In genomic region chr1:212722270-212722945, GRCh38 we compare ENCODE assay signal across 1 cellular context.
TF ChIP-seq lines count a peak whose summit lies in the region.

No MANE protein-coding gene starts in this region.

TF ChIP-seq in GM23338, 12 proteins besides CTCF, POLR2A, EP300 and RAD21 (continued from another document):
- TF ChIP-seq, protein P1, sequence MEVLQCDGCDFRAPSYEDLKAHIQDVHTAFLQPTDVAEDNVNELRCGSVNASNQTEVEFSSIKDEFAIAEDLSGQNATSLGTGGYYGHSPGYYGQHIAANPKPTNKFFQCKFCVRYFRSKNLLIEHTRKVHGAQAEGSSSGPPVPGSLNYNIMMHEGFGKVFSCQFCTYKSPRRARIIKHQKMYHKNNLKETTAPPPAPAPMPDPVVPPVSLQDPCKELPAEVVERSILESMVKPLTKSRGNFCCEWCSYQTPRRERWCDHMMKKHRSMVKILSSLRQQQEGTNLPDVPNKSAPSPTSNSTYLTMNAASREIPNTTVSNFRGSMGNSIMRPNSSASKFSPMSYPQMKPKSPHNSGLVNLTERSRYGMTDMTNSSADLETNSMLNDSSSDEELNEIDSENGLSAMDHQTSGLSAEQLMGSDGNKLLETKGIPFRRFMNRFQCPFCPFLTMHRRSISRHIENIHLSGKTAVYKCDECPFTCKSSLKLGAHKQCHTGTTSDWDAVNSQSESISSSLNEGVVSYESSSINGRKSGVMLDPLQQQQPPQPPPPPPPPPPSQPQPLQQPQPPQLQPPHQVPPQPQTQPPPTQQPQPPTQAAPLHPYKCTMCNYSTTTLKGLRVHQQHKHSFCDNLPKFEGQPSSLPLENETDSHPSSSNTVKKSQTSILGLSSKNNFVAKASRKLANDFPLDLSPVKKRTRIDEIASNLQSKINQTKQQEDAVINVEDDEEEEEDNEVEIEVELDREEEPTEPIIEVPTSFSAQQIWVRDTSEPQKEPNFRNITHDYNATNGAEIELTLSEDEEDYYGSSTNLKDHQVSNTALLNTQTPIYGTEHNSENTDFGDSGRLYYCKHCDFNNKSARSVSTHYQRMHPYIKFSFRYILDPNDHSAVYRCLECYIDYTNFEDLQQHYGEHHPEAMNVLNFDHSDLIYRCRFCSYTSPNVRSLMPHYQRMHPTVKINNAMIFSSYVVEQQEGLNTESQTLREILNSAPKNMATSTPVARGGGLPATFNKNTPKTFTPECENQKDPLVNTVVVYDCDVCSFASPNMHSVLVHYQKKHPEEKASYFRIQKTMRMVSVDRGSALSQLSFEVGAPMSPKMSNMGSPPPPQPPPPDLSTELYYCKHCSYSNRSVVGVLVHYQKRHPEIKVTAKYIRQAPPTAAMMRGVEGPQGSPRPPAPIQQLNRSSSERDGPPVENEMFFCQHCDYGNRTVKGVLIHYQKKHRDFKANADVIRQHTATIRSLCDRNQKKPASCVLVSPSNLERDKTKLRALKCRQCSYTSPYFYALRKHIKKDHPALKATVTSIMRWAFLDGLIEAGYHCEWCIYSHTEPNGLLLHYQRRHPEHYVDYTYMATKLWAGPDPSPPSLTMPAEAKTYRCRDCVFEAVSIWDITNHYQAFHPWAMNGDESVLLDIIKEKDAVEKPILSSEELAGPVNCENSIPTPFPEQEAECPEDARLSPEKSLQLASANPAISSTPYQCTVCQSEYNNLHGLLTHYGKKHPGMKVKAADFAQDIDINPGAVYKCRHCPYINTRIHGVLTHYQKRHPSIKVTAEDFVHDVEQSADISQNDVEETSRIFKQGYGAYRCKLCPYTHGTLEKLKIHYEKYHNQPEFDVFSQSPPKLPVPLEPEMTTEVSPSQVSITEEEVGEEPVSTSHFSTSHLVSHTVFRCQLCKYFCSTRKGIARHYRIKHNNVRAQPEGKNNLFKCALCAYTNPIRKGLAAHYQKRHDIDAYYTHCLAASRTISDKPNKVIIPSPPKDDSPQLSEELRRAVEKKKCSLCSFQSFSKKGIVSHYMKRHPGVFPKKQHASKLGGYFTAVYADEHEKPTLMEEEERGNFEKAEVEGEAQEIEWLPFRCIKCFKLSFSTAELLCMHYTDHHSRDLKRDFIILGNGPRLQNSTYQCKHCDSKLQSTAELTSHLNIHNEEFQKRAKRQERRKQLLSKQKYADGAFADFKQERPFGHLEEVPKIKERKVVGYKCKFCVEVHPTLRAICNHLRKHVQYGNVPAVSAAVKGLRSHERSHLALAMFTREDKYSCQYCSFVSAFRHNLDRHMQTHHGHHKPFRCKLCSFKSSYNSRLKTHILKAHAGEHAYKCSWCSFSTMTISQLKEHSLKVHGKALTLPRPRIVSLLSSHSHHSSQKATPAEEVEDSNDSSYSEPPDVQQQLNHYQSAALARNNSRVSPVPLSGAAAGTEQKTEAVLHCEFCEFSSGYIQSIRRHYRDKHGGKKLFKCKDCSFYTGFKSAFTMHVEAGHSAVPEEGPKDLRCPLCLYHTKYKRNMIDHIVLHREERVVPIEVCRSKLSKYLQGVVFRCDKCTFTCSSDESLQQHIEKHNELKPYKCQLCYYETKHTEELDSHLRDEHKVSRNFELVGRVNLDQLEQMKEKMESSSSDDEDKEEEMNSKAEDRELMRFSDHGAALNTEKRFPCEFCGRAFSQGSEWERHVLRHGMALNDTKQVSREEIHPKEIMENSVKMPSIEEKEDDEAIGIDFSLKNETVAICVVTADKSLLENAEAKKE (CRISPR knock-in tag; IDR thresholded peaks at IDR 0.05), result no peak
- TF ChIP-seq JUNB (IDR thresholded peaks at IDR 0.05; ENCODE audit: unreplicated experiment), result no peak
- no peak for TF ChIP-seq ZNF331 (CRISPR knock-in tag; IDR thresholded peaks at IDR 0.05; ENCODE audit: low read depth)
- TF ChIP-seq, protein P2, sequence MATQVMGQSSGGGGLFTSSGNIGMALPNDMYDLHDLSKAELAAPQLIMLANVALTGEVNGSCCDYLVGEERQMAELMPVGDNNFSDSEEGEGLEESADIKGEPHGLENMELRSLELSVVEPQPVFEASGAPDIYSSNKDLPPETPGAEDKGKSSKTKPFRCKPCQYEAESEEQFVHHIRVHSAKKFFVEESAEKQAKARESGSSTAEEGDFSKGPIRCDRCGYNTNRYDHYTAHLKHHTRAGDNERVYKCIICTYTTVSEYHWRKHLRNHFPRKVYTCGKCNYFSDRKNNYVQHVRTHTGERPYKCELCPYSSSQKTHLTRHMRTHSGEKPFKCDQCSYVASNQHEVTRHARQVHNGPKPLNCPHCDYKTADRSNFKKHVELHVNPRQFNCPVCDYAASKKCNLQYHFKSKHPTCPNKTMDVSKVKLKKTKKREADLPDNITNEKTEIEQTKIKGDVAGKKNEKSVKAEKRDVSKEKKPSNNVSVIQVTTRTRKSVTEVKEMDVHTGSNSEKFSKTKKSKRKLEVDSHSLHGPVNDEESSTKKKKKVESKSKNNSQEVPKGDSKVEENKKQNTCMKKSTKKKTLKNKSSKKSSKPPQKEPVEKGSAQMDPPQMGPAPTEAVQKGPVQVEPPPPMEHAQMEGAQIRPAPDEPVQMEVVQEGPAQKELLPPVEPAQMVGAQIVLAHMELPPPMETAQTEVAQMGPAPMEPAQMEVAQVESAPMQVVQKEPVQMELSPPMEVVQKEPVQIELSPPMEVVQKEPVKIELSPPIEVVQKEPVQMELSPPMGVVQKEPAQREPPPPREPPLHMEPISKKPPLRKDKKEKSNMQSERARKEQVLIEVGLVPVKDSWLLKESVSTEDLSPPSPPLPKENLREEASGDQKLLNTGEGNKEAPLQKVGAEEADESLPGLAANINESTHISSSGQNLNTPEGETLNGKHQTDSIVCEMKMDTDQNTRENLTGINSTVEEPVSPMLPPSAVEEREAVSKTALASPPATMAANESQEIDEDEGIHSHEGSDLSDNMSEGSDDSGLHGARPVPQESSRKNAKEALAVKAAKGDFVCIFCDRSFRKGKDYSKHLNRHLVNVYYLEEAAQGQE (IDR thresholded peaks at IDR 0.05; ENCODE audit: unreplicated experiment), result no peak
- TF ChIP-seq ZNF114 (CRISPR knock-in tag; IDR thresholded peaks at IDR 0.05), result no peak
- TF ChIP-seq EZH2 (IDR thresholded peaks at IDR 0.05; ENCODE audit: low read depth, unreplicated experiment), result no peak
- TF ChIP-seq, protein P3, sequence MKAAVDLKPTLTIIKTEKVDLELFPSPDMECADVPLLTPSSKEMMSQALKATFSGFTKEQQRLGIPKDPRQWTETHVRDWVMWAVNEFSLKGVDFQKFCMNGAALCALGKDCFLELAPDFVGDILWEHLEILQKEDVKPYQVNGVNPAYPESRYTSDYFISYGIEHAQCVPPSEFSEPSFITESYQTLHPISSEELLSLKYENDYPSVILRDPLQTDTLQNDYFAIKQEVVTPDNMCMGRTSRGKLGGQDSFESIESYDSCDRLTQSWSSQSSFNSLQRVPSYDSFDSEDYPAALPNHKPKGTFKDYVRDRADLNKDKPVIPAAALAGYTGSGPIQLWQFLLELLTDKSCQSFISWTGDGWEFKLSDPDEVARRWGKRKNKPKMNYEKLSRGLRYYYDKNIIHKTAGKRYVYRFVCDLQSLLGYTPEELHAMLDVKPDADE (IDR thresholded peaks at IDR 0.05), result no peak
